Comparison of ENCODE assay signal across 27 cellular contexts in genomic region chr14:24356208-24356607, GRCh38.
"Had no signal": no experiment of that assay in that cellular context is flagged by ENCODE, and none has a peak within 500 bp of the region (broad histone marks: within the 10 kb centered on the region; RNA-seq: fewer than 3 reads in every experiment).

No MANE protein-coding gene starts in this region.

- H3K27ac ChIP-seq: stomach, suprapubic skin, testis, thoracic aorta, thyroid gland, tibial artery, tibial nerve, transverse colon, upper lobe of left lung, upper lobe of right lung, uterus, vagina had no signal

- H3K36me3 ChIP-seq: stomach, suprapubic skin, thoracic aorta, thyroid gland, tibial artery, tibial nerve, transverse colon, upper lobe of left lung, upper lobe of right lung, uterus, vagina had no signal

- H3K4me3 ChIP-seq: stomach, suprapubic skin, testis, thoracic aorta, thyroid gland, tibial artery, tibial nerve, transverse colon, upper lobe of left lung, upper lobe of right lung, uterus, vagina had no signal

- H3K4me1 ChIP-seq: suprapubic skin, tibial artery, tibial nerve, uterus, vagina had no signal

- H3K27me3 ChIP-seq: suprapubic skin, testis, thyroid gland, transverse colon, upper lobe of left lung, upper lobe of right lung, uterus, vagina had no signal

- FAIRE-seq: urothelium cell line had no signal

- ATAC-seq: stimulated activated effector memory CD8-positive, alpha-beta T cell treated with anti-CD3 and anti-CD28 coated beads, Interleukin-12 subunit alpha, Interleukin-12 subunit beta, amount 100 ng/mL, for 72 hours; stimulated activated memory B cell treated with anti-CD40 and anti-IgM and Interleukin-4, amounts not matched to agents 10 μg/mL and 1 μg/mL and 100 μg/mL, for 72 hours; stimulated activated naive B cell treated with anti-CD40 and anti-IgM and Interleukin-4, amounts not matched to agents 10 μg/mL and 1 μg/mL and 100 μg/mL, for 72 hours; stimulated activated naive CD8-positive, alpha-beta T cell treated with anti-CD3 and anti-CD28 coated beads, Interleukin-15, amount 100 ng/mL, for 72 hours; stimulated activated naive CD8-positive, alpha-beta T cell treated with anti-CD3 and anti-CD28 coated beads, Interleukin-15, Interleukin-2, amounts not matched to agents 100 U/mL and 50 U/mL, for 24 hours; upper lobe of right lung had no signal

- H3K9me3 ChIP-seq: stomach, suprapubic skin, testis, thoracic aorta, thyroid gland, tibial artery, tibial nerve, transverse colon, upper lobe of left lung, upper lobe of right lung, uterus, vagina had no signal

- DNase-seq: stimulated activated CD4-positive, alpha-beta T cell treated with anti-CD3 and anti-CD28 coated beads, Interleukin-2, amount 100 ng/mL, for 48 hours; stimulated activated CD4-positive, alpha-beta T cell treated with anti-CD3 and anti-CD28 coated beads, Interleukin-4, amount 100 ng/mL, for 1 hour; stimulated activated CD4-positive, alpha-beta T cell treated with anti-CD3 and anti-CD28 coated beads, Interleukin-4, amount 100 ng/mL, for 24 hours; stimulated activated CD4-positive, alpha-beta T cell treated with anti-CD3 and anti-CD28 coated beads, Interleukin-4, amount 100 ng/mL, for 4 hours; stimulated activated CD8-positive, alpha-beta memory T cell treated with anti-CD3 and anti-CD28 coated beads, Interleukin-4, amount 100 ng/mL, for 48 hours; stimulated activated naive B cell treated with anti-CD40 and anti-IgM and Interleukin-4, amounts not matched to agents 10 μg/mL and 1 μg/mL and 100 μg/mL, for 72 hours; stimulated activated naive CD4-positive, alpha-beta T cell; stimulated activated naive CD4-positive, alpha-beta T cell treated with Interleukin-2 at 50 U/mL for 16 hours; stimulated activated naive CD8-positive, alpha-beta T cell treated with anti-CD3 and anti-CD28 coated beads, Interleukin-15, amount 100 ng/mL, for 72 hours; stimulated activated naive CD8-positive, alpha-beta T cell treated with anti-CD3 and anti-CD28 coated beads, Interleukin-15, Interleukin-2, amounts not matched to agents 100 U/mL and 50 U/mL, for 24 hours; stomach; substantia nigra; testis; thyroid gland; tibial artery; transverse colon; trophoblast cell; upper lobe of left lung; upper lobe of right lung; uterus had no signal
